Comparison of ENCODE assay signal across 18 cellular contexts in genomic region chr7:38554586-38554985, GRCh38.
DNase-seq lines count a peak whose midpoint lies in the region; TF ChIP-seq lines count a peak whose summit lies in the region.
"Had no signal": no experiment of that assay in that cellular context is flagged by ENCODE, and none has a peak within 500 bp of the region (broad histone marks: within the 10 kb centered on the region; RNA-seq: fewer than 3 reads in every experiment).

No MANE protein-coding gene starts in this region.

- H4K8ac ChIP-seq in H9 (replicated peaks; ENCODE audit: insufficient read length, low read depth, low read length), result no peak overlapping the region

- no peaks in the 10 kb centered on the region for H4K20me1 ChIP-seq in H9 (ENCODE audit: control insufficient read depth, insufficient read depth, insufficient read length)
- H4K20me1 ChIP-seq: BLaER1 treated with 17β-estradiol and CSF1 and Interleukin-3, amounts not matched to agents 10 nM and 100 nM had no signal

- no peak overlapping the region for H3K9ac ChIP-seq in H9 (ENCODE audit: extremely low read depth, insufficient read length, low read length)
- H3K9ac ChIP-seq: BLaER1 treated with 17β-estradiol and CSF1 and Interleukin-3, amounts not matched to agents 10 nM and 100 nM had no signal

- H3K79me2 ChIP-seq in H9 (ENCODE audit: insufficient read depth, low read length), result no peaks in the 10 kb centered on the region

- H3K4me1 ChIP-seq in SJCRH30, result peaks cover 20% of the 10 kb centered on the region
- H3K4me1 ChIP-seq in H9 (ENCODE audit: insufficient read depth, low read length), result peaks cover 3% of the 10 kb centered on the region; the same call in 1 of the 2 replicates
- H3K4me1 ChIP-seq in spleen, result no peaks in the 10 kb centered on the region

- peak overlapping the region; percentile 43 for H3K27ac Mint-ChIP-seq in osteocyte (ENCODE audit: unreplicated experiment)
- no peak overlapping the region for H3K27ac Mint-ChIP-seq in H9
- H3K27ac Mint-ChIP-seq in activated CD4-positive, alpha-beta memory T cell treated with anti-CD3 and anti-CD28 coated beads for 36 hours, result no peak overlapping the region
- H3K27ac Mint-ChIP-seq: B cell; CD8-positive, alpha-beta T cell; GM23338; IgD-negative memory B cell had no signal

- H3K4me2 ChIP-seq in H9 (ENCODE audit: insufficient read depth, insufficient read length, low read length), result no peak overlapping the region
- H3K4me2 ChIP-seq: BLaER1 treated with 17β-estradiol and CSF1 and Interleukin-3, amounts not matched to agents 10 nM and 100 nM; GM23338 had no signal

- TF ChIP-seq CTCF in osteocyte (IDR thresholded peaks at IDR 0.05), result no peak
- TF ChIP-seq CTCF in H9 (conservative IDR thresholded peaks at IDR 0.05), result no peak
- no peak for TF ChIP-seq CTCF in spleen (IDR thresholded peaks at IDR 0.05 in 8 of 11, conservative IDR thresholded peaks at IDR 0.05 in 3 of 11)

- no peak overlapping the region for H2BK15ac ChIP-seq in H9 (ENCODE audit: low read depth, low read length)

- H3K27me3 Mint-ChIP-seq in osteocyte (ENCODE audit: unreplicated experiment), result no peaks in the 10 kb centered on the region
- H3K27me3 Mint-ChIP-seq in H9 (ENCODE audit: low read depth), result no peaks in the 10 kb centered on the region
- peaks cover 15% of the 10 kb centered on the region for H3K27me3 Mint-ChIP-seq in activated CD4-positive, alpha-beta memory T cell treated with anti-CD3 and anti-CD28 coated beads for 36 hours

- H3K14ac ChIP-seq in H9 (ENCODE audit: insufficient read depth, low read length), result no peak overlapping the region

- DNase-seq in Daoy (ENCODE audit: low read depth) (peak; percentile 30), ELF-1 (ENCODE audit: low read depth, low spot score) (peak; percentile 12), SJCRH30 (peak; percentile 57 to 73), osteocyte (ENCODE audit: extremely low spot score, unreplicated experiment) (no peak), H9 (no peak), spleen (no peak)
- DNase-seq in activated CD4-positive, alpha-beta memory T cell treated with anti-CD3 and anti-CD28 coated beads for 36 hours, result no peak
- DNase-seq: CD8-positive, alpha-beta T cell; COR-L47; DMS 273 treated with DMSO at 0.1 percent for 48 hours; DMS53; DND-41; KBM-7 had no signal

- WGBS in H9 (ENCODE audit: extremely low coverage, insufficient read length, low lambda C conversion rate), result no CpG with 5 or more reads among the region's 1 CpG
- 60 to 95% (median 88%) methylated on average over 1 of the region's 1 CpG for WGBS in spleen, 5 donors

- no peak overlapping the region for H4K91ac ChIP-seq in H9 (ENCODE audit: insufficient read length, low read depth, low read length)

- H2AFZ ChIP-seq in H9 (ENCODE audit: low read length), result no peak overlapping the region
- H2AFZ ChIP-seq: GM23338 had no signal

- no peak overlapping the region for H2AK5ac ChIP-seq in H9 (ENCODE audit: insufficient read length, low read length)

- H3K4me3 ChIP-seq in SJCRH30, result no peak overlapping the region
- no peak overlapping the region for H3K4me3 ChIP-seq in spleen
- H3K4me3 ChIP-seq: BLaER1 treated with 17β-estradiol and CSF1 and Interleukin-3, amounts not matched to agents 10 nM and 100 nM; GM12878; GM23338 had no signal

- H3K4me3 Mint-ChIP-seq in osteocyte (ENCODE audit: unreplicated experiment) (no peak overlapping the region), H9 (no peak overlapping the region)
- no peak overlapping the region for H3K4me3 Mint-ChIP-seq in activated CD4-positive, alpha-beta memory T cell treated with anti-CD3 and anti-CD28 coated beads for 36 hours
- H3K4me3 Mint-ChIP-seq: B cell; CD8-positive, alpha-beta T cell; GM23338; IgD-negative memory B cell had no signal

- no peak overlapping the region for H3K23ac ChIP-seq in H9 (ENCODE audit: insufficient read length, low read depth, low read length)

- no peak overlapping the region for H2BK20ac ChIP-seq in H9 (ENCODE audit: low read depth, low read length, poor library complexity, severe bottlenecking)

- H3K27ac ChIP-seq in SJCRH30, result no peak overlapping the region
- no peak overlapping the region for H3K27ac ChIP-seq in H9 (ENCODE audit: insufficient read length, low read depth, low read length)
- H3K27ac ChIP-seq in spleen, result no peak overlapping the region
- H3K27ac ChIP-seq: BLaER1 treated with 17β-estradiol and CSF1 and Interleukin-3, amounts not matched to agents 10 nM and 100 nM had no signal

- H3K27me3 ChIP-seq in SJCRH30, result no peaks in the 10 kb centered on the region
- no peaks in the 10 kb centered on the region for H3K27me3 ChIP-seq in H9 (ENCODE audit: insufficient read depth, low read length)
- H3K27me3 ChIP-seq in spleen (replicated peaks in 1 of 7), result no peaks in the 10 kb centered on the region
- H3K27me3 ChIP-seq: BLaER1 treated with 17β-estradiol and CSF1 and Interleukin-3, amounts not matched to agents 10 nM and 100 nM had no signal

- no peak overlapping the region for H2BK12ac ChIP-seq in H9 (ENCODE audit: insufficient read length, low read depth, low read length)

- POLR2A ChIA-PET in activated CD4-positive, alpha-beta memory T cell treated with anti-CD3 and anti-CD28 coated beads for 36 hours (lab: Charles Lee), result no interaction called here

- H3K4ac ChIP-seq in H9 (ENCODE audit: low read depth, low read length), result no peak overlapping the region

- H3K36me3 Mint-ChIP-seq in osteocyte (ENCODE audit: unreplicated experiment) (no peaks in the 10 kb centered on the region), H9 (ENCODE audit: insufficient read depth in 1 of 3, low read depth in 3 of 3) (no peaks in the 10 kb centered on the region)
- H3K36me3 Mint-ChIP-seq in activated CD4-positive, alpha-beta memory T cell treated with anti-CD3 and anti-CD28 coated beads for 36 hours, result no peaks in the 10 kb centered on the region
- H3K36me3 Mint-ChIP-seq: CD8-positive, alpha-beta T cell; IgD-negative memory B cell had no signal

- H2BK5ac ChIP-seq in H9 (ENCODE audit: insufficient read length, low read length), result no peak overlapping the region

- H3K79me1 ChIP-seq in H9 (ENCODE audit: insufficient read depth, low read depth, low read length, poor library complexity, severe bottlenecking), result no peaks in the 10 kb centered on the region

- H3K4me1 Mint-ChIP-seq in osteocyte (ENCODE audit: unreplicated experiment) (peaks cover 44% of the 10 kb centered on the region), H9 (peaks cover 11 to 14% of the 10 kb centered on the region in 2 experiments)
- H3K4me1 Mint-ChIP-seq in activated CD4-positive, alpha-beta memory T cell treated with anti-CD3 and anti-CD28 coated beads for 36 hours (ENCODE audit: low read depth), result no peaks in the 10 kb centered on the region
- H3K4me1 Mint-ChIP-seq: B cell, IgD-negative memory B cell had no signal

- H4K5ac ChIP-seq in H9 (ENCODE audit: insufficient read length, low read depth, low read length), result no peak overlapping the region

- no peaks in the 10 kb centered on the region for H3K9me3 ChIP-seq in SJCRH30 (replicated peaks)
- H3K9me3 ChIP-seq in H9 (ENCODE audit: control insufficient read depth, low read depth, low read length), result no peaks in the 10 kb centered on the region
- no peaks in the 10 kb centered on the region for H3K9me3 ChIP-seq in spleen
- H3K9me3 ChIP-seq: BLaER1 treated with 17β-estradiol and CSF1 and Interleukin-3, amounts not matched to agents 10 nM and 100 nM had no signal

- no peak overlapping the region for H3K56ac ChIP-seq in H9 (ENCODE audit: insufficient read length, low read depth, low read length)

- CTCF ChIA-PET in activated CD4-positive, alpha-beta memory T cell treated with anti-CD3 and anti-CD28 coated beads for 36 hours (lab: Charles Lee), result no interaction called here

- intact Hi-C loops in spleen (cut with DNase I; ENCODE audit: low total_unique reads), result no loop called here
- intact Hi-C loops in activated CD4-positive, alpha-beta memory T cell treated with anti-CD3 and anti-CD28 coated beads for 36 hours (cut with micrococcal nuclease), result no loop called here

- no peak overlapping the region for H3T11ph ChIP-seq in H9 (ENCODE audit: low read length)

- no peak overlapping the region for H3K18ac ChIP-seq in H9 (ENCODE audit: insufficient read length, low read depth, low read length)

- no peak for TF ChIP-seq POLR2A in spleen (IDR thresholded peaks at IDR 0.05)

- H3K9me3 Mint-ChIP-seq in osteocyte (ENCODE audit: unreplicated experiment) (no peaks in the 10 kb centered on the region), H9 (no peaks in the 10 kb centered on the region)
- no peaks in the 10 kb centered on the region for H3K9me3 Mint-ChIP-seq in activated CD4-positive, alpha-beta memory T cell treated with anti-CD3 and anti-CD28 coated beads for 36 hours
- H3K9me3 Mint-ChIP-seq: CD8-positive, alpha-beta T cell; GM23338 had no signal

- H2BK120ac ChIP-seq in H9 (ENCODE audit: low read depth, low read length, poor library complexity, severe bottlenecking), result no peak overlapping the region

- H3K23me2 ChIP-seq in H9 (ENCODE audit: insufficient read length, low read depth, low read length, poor library complexity, severe bottlenecking), result no peaks in the 10 kb centered on the region

- H3K36me3 ChIP-seq in SJCRH30 (no peaks in the 10 kb centered on the region), spleen (no peaks in the 10 kb centered on the region)
- H3K36me3 ChIP-seq: BLaER1 treated with 17β-estradiol and CSF1 and Interleukin-3, amounts not matched to agents 10 nM and 100 nM had no signal

Comparison
In these comparisons a context has a peak if more than half of its experiments do, and no peak if none do; other contexts are left out.
1. DNase-seq: peak in Daoy (single experiment), ELF-1 (single experiment) and SJCRH30 (2 of 2); none in osteocyte (single experiment), H9 (single experiment), spleen (single experiment) and activated CD4-positive, alpha-beta memory T cell treated with anti-CD3 and anti-CD28 coated beads for 36 hours (single experiment).